ENCODE assay signal across 10 cellular contexts in the genomic region with DNA sequence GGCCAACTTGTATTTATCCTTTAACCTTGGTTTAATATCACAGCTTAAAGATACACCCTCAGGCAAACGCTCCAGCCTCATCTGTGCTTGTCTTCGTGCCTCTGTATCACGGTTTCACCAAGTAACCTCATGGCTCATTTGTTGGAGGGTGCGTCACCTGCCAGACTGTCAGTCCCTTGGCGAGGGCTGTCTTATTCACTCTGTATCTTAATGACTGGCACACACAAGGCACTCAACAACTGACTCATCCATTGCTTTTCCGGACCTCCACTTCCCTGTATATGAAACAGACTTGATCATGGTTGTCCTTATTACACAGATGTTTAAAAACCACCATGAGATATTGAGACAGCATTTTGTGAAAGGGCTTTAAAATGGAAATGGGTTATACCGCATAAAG. TPM values are rescaled to one million over a fixed set of nuclear protein-coding genes. Genes with fewer than 3 reads are reported as not detected.
DNase-seq lines count a peak whose midpoint lies in the region; TF ChIP-seq lines count a peak whose summit lies in the region.
"Had no signal": no experiment of that assay in that cellular context is flagged by ENCODE, and none has a peak within 500 bp of the region (broad histone marks: within the 10 kb centered on the region; RNA-seq: fewer than 3 reads in every experiment).

No MANE protein-coding gene starts in this region.

- H3K36me3 Mint-ChIP-seq in activated CD4-positive, alpha-beta memory T cell treated with anti-CD3 and anti-CD28 coated beads, Interleukin-2, amount 10 ng/mL, durations not matched to agents 7 days and 5 days (ENCODE audit: low read depth), result peaks cover 90% of the 10 kb centered on the region

- peak overlapping the region; percentile 73 for H3K27ac ChIP-seq in suprapubic skin

- peak overlapping the region; percentile 46 for H3K4me3 Mint-ChIP-seq in activated CD4-positive, alpha-beta memory T cell treated with anti-CD3 and anti-CD28 coated beads, Interleukin-2, amount 10 ng/mL, durations not matched to agents 7 days and 5 days

- 81% methylated on average over 7 of the region's 7 CpGs for WGBS in suprapubic skin

- H3K9me3 ChIP-seq in suprapubic skin, result no peaks in the 10 kb centered on the region

- CTCF ChIA-PET in activated CD4-positive, alpha-beta memory T cell treated with anti-CD3 and anti-CD28 coated beads, Interleukin-2, amount 10 ng/mL, durations not matched to agents 7 days and 5 days (lab: Charles Lee), result interaction anchor here (1.3 to 15.1 kb wide), 8 partner anchors 8 to 152 kb away, joined by 3 to 371 read pairs (median 36); a partner anchor contains a TSS

- TF ChIP-seq CTCF in suprapubic skin (IDR thresholded peaks at IDR 0.05), result no peak

- no peaks in the 10 kb centered on the region for H3K36me3 ChIP-seq in suprapubic skin

- no peak for TF ChIP-seq EP300 in suprapubic skin (IDR thresholded peaks at IDR 0.05)

- POLR2A ChIA-PET in activated CD4-positive, alpha-beta memory T cell treated with anti-CD3 and anti-CD28 coated beads, Interleukin-2, amount 10 ng/mL, durations not matched to agents 7 days and 5 days (lab: Charles Lee), result interaction anchor here (1.0 to 26.6 kb wide), 7 partner anchors 10 to 72 kb away, joined by 3 to 1149 read pairs (median 7); a partner anchor contains a TSS

- peaks cover 92% of the 10 kb centered on the region for H3K4me1 Mint-ChIP-seq in activated CD4-positive, alpha-beta memory T cell treated with anti-CD3 and anti-CD28 coated beads, Interleukin-2, amount 10 ng/mL, durations not matched to agents 7 days and 5 days

- H3K9me3 Mint-ChIP-seq in activated CD4-positive, alpha-beta memory T cell treated with anti-CD3 and anti-CD28 coated beads, Interleukin-2, amount 10 ng/mL, durations not matched to agents 7 days and 5 days, result no peaks in the 10 kb centered on the region

- DNase-seq in activated T-cell treated with anti-CD3 and anti-CD28 coated beads for 48 hours (ENCODE audit: low read depth) (peak; percentile 53), activated T-cell treated with anti-CD3 and anti-CD28 coated beads for 4 hours (no peak), islet precursor cell (peak; percentile 9), suprapubic skin (ENCODE audit: low spot score in 2 of 2) (peak in 1 of 2 donors; percentile 48), NCI-H2029 (lab: John Stamatoyannopoulos, UW) (no peak), DMS114 treated with DMSO at 0.1 percent for 48 hours (lab: John Stamatoyannopoulos, UW; ENCODE audit: unreplicated experiment) (no peak), NCI-H2107 (lab: John Stamatoyannopoulos, UW) (no peak)
- DNase-seq in activated CD4-positive, alpha-beta memory T cell treated with anti-CD3 and anti-CD28 coated beads, Interleukin-2, amount 10 ng/mL, durations not matched to agents 7 days and 5 days, result peak; percentile 71
- DNase-seq: mesendoderm, NCI-H1436 treated with DMSO at 0.1 percent for 48 hours had no signal

- H3K27ac Mint-ChIP-seq in activated CD4-positive, alpha-beta memory T cell treated with anti-CD3 and anti-CD28 coated beads, Interleukin-2, amount 10 ng/mL, durations not matched to agents 7 days and 5 days, result peak overlapping the region; percentile 85

- no peak overlapping the region for H3K4me3 ChIP-seq in suprapubic skin

- no peak for TF ChIP-seq POLR2A in suprapubic skin (IDR thresholded peaks at IDR 0.05)

- no peaks in the 10 kb centered on the region for H3K27me3 Mint-ChIP-seq in activated CD4-positive, alpha-beta memory T cell treated with anti-CD3 and anti-CD28 coated beads, Interleukin-2, amount 10 ng/mL, durations not matched to agents 7 days and 5 days

- H3K27me3 ChIP-seq in suprapubic skin, result no peaks in the 10 kb centered on the region

- peaks cover 38% of the 10 kb centered on the region for H3K4me1 ChIP-seq in suprapubic skin

RNA-seq across cellular contexts. Expression of a gene that starts 28.0 kb away (rescaled TPM):
- 100 to 1,000 TPM; 304 to 313 TPM for total RNA-seq in activated CD4-positive, alpha-beta memory T cell treated with anti-CD3 and anti-CD28 coated beads, Interleukin-2, amount 10 ng/mL, durations not matched to agents 7 days and 5 days
- 1 to 10 TPM in 3 of 4 donors, not detected in 1; 1.5 to 8.9 (median 7.7) TPM for total RNA-seq in suprapubic skin

RNA-seq across cellular contexts. Expression of a gene that starts 36.8 kb away (rescaled TPM):
- total RNA-seq in activated CD4-positive, alpha-beta memory T cell treated with anti-CD3 and anti-CD28 coated beads, Interleukin-2, amount 10 ng/mL, durations not matched to agents 7 days and 5 days, result not detected
- not detected for total RNA-seq in suprapubic skin

Comparison
In these comparisons a context has a peak if more than half of its experiments do, and no peak if none do; other contexts are left out.
1. DNase-seq: peak in activated T-cell treated with anti-CD3 and anti-CD28 coated beads for 48 hours (single experiment), activated CD4-positive, alpha-beta memory T cell treated with anti-CD3 and anti-CD28 coated beads, Interleukin-2, amount 10 ng/mL, durations not matched to agents 7 days and 5 days (single experiment) and islet precursor cell (single experiment); none in activated T-cell treated with anti-CD3 and anti-CD28 coated beads for 4 hours (single experiment), NCI-H2029 (single experiment), DMS114 treated with DMSO at 0.1 percent for 48 hours (single experiment) and NCI-H2107 (single experiment).
2. RNA of a gene that starts 28.0 kb away (total RNA-seq): 304 to 313 TPM in activated CD4-positive, alpha-beta memory T cell treated with anti-CD3 and anti-CD28 coated beads, Interleukin-2, amount 10 ng/mL, durations not matched to agents 7 days and 5 days; 1.5 to 8.9 TPM in suprapubic skin; every median in the first group is over 10 times any median in the second.